In the genomic region with DNA sequence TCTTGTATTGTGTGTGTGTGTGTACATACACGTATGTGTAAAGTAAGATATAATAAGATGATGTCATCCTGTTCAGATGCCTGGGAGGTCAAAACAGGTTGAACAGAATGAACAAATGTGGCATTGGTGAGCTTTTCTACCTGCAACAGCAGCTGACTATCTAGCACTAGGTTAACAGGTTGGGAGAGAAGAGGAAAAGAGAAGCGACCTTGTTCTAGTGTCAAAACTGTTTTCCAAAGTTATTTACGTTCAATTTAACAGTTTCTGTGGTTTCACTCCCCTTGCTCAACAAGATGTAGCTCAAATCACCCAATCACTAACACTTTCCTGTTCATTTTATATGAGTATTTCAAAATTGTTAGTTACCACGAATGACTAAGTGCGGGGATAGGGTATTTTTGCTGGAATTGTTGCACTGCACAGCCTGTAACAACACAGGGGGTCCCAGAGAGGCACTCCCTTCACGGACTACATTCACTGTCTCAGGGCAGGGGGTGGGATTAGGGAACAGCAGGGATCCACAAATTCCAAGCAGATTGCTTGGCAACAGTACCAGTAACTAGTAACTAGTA, we compare ENCODE assay signal across 13 cellular contexts.
A peak's percentile ranks its signal among the peaks of the same experiment; 100 is the strongest.
DNase-seq lines count a peak whose midpoint lies in the region; ATAC-seq and TF ChIP-seq lines count a peak whose summit lies in the region.
"Had no signal": no experiment of that assay in that cellular context is flagged by ENCODE, and none has a peak within 500 bp of the region (broad histone marks: within the 10 kb centered on the region; RNA-seq: fewer than 3 reads in every experiment).

No MANE protein-coding gene starts in this region.

- no peaks in the 10 kb centered on the region for H3K9me3 ChIP-seq in HEK293 (ENCODE audit: control insufficient read depth, insufficient read depth, low read depth, low read length)
- no peaks in the 10 kb centered on the region for H3K9me3 ChIP-seq in SK-N-MC (ENCODE audit: low read depth, low read length)

- H3K9ac ChIP-seq in SK-N-MC (ENCODE audit: insufficient read length): peak overlapping the region; percentile 4

- no peak for ATAC-seq in HG03469 (IDR thresholded peaks at IDR 0.05; ENCODE audit: unreplicated experiment)
- ATAC-seq: stimulated activated naive CD8-positive, alpha-beta T cell treated with anti-CD3 and anti-CD28 coated beads, Interleukin-15, Interleukin-2, amounts not matched to agents 100 U/mL and 50 U/mL, for 24 hours had no signal

- no peaks in the 10 kb centered on the region for H3K9me3 Mint-ChIP-seq in activated CD4-positive, alpha-beta T cell treated with anti-CD3 and anti-CD28 coated beads, Interleukin-2, amount 10 ng/mL, durations not matched to agents 7 days and 5 days
- H3K9me3 Mint-ChIP-seq: activated B cell treated with CpG ODN at 0.5 μM for 24 hours; dendritic cell treated with granulocyte-macrophage colony-stimulating factor and Interleukin-4, amounts not matched to agents 40 ng/mL and 50 ng/mL, for 4 days had no signal

- H3K4me1 Mint-ChIP-seq in activated CD4-positive, alpha-beta T cell treated with anti-CD3 and anti-CD28 coated beads, Interleukin-2, amount 10 ng/mL, durations not matched to agents 7 days and 5 days: peaks cover 31% of the 10 kb centered on the region

- no peak for TF ChIP-seq CTCF in AG04449 (IDR thresholded peaks at IDR 0.05; ENCODE audit: insufficient read depth, low read length, missing control alignments)
- TF ChIP-seq CTCF in HEK293 (tag by site-specific recombination; IDR thresholded peaks at IDR 0.05): no peak

- peak; percentile 9 for DNase-seq in AG04449 (ENCODE audit: low read depth, low spot score)
- DNase-seq in SK-N-MC (ENCODE audit: low read depth, low spot score): peak; percentile 73
- DNase-seq in fibroblast of the conjunctiva (ENCODE audit: low read depth): peak; percentile 16
- no peak for DNase-seq in NCI-H2227 treated with DMSO at 0.1 percent for 48 hours (lab: John Stamatoyannopoulos, UW)
- DNase-seq in hippocampal formation (lab: John Stamatoyannopoulos, UW): no peak
- DNase-seq in activated CD4-positive, alpha-beta T cell treated with anti-CD3 and anti-CD28 coated beads, Interleukin-2, amount 10 ng/mL, durations not matched to agents 7 days and 5 days: no peak
- DNase-seq: activated B cell treated with CpG ODN at 0.5 μM for 24 hours; hypothalamus; NCI-H2171 treated with DMSO at 0.1 percent for 48 hours; stimulated activated naive CD8-positive, alpha-beta T cell treated with anti-CD3 and anti-CD28 coated beads, Interleukin-15, Interleukin-2, amounts not matched to agents 100 U/mL and 50 U/mL, for 24 hours had no signal

- H3K36me3 ChIP-seq in HEK293 (ENCODE audit: control insufficient read depth in 2 of 2, insufficient read depth in 1 of 2, low read length in 2 of 2): peaks cover 0 to 32% of the 10 kb centered on the region in 2 experiments; a peak in 2 of 3 replicates
- peaks cover 30% of the 10 kb centered on the region for H3K36me3 ChIP-seq in SK-N-MC (ENCODE audit: insufficient read depth, low read length)

- POLR2A ChIA-PET in AG04449 (lab: Yijun Ruan, JAX) (no interaction called here), HEK293 (lab: Yijun Ruan, JAX) (no interaction called here)
- POLR2A ChIA-PET in activated CD4-positive, alpha-beta T cell treated with anti-CD3 and anti-CD28 coated beads, Interleukin-2, amount 10 ng/mL, durations not matched to agents 7 days and 5 days (lab: Charles Lee): no interaction called here

- no peaks in the 10 kb centered on the region for H3K27me3 Mint-ChIP-seq in activated CD4-positive, alpha-beta T cell treated with anti-CD3 and anti-CD28 coated beads, Interleukin-2, amount 10 ng/mL, durations not matched to agents 7 days and 5 days
- H3K27me3 Mint-ChIP-seq: activated B cell treated with CpG ODN at 0.5 μM for 24 hours; dendritic cell treated with granulocyte-macrophage colony-stimulating factor and Interleukin-4, amounts not matched to agents 40 ng/mL and 50 ng/mL, for 4 days had no signal

- H3K27ac ChIP-seq in HEK293 (ENCODE audit: extremely low read depth, low read depth, low read length): no peak overlapping the region
- H3K27ac ChIP-seq in SK-N-MC: peak overlapping the region; percentile 90

- H3K4me3 Mint-ChIP-seq in activated CD4-positive, alpha-beta T cell treated with anti-CD3 and anti-CD28 coated beads, Interleukin-2, amount 10 ng/mL, durations not matched to agents 7 days and 5 days: no peak overlapping the region
- H3K4me3 Mint-ChIP-seq: activated B cell treated with CpG ODN at 0.5 μM for 24 hours; dendritic cell treated with granulocyte-macrophage colony-stimulating factor and Interleukin-4, amounts not matched to agents 40 ng/mL and 50 ng/mL, for 4 days had no signal

- H3K36me3 Mint-ChIP-seq in activated CD4-positive, alpha-beta T cell treated with anti-CD3 and anti-CD28 coated beads, Interleukin-2, amount 10 ng/mL, durations not matched to agents 7 days and 5 days (ENCODE audit: low read depth): peaks cover 45% of the 10 kb centered on the region

- H3K4me3 ChIP-seq in AG04449 (ENCODE audit: low read depth, low read length) (no peak overlapping the region), HEK293 (ENCODE audit: low read depth, low read length) (no peak overlapping the region), SK-N-MC (peak overlapping the region; percentile 60)

- H3K4me1 ChIP-seq in HEK293 (ENCODE audit: control insufficient read depth, insufficient read depth, low read length): peaks cover 6% of the 10 kb centered on the region; the same call in 1 of the 2 replicates

- CTCF ChIA-PET in AG04449 (lab: Yijun Ruan, JAX) (interaction anchor here (1.6 kb wide), 1 partner anchor 9 kb away, joined by 4 read pairs; no protein-coding TSS in a partner anchor), HEK293 (lab: Yijun Ruan, JAX) (interaction anchor here (0.6 to 0.8 kb wide), 2 partner anchors 96 to 720 kb away, joined by 3 to 4 read pairs; no protein-coding TSS in a partner anchor)
- CTCF ChIA-PET in activated CD4-positive, alpha-beta T cell treated with anti-CD3 and anti-CD28 coated beads, Interleukin-2, amount 10 ng/mL, durations not matched to agents 7 days and 5 days (lab: Charles Lee): no interaction called here

- no peak overlapping the region for H3K27ac Mint-ChIP-seq in activated CD4-positive, alpha-beta T cell treated with anti-CD3 and anti-CD28 coated beads, Interleukin-2, amount 10 ng/mL, durations not matched to agents 7 days and 5 days
- H3K27ac Mint-ChIP-seq: activated B cell treated with CpG ODN at 0.5 μM for 24 hours; dendritic cell treated with granulocyte-macrophage colony-stimulating factor and Interleukin-4, amounts not matched to agents 40 ng/mL and 50 ng/mL, for 4 days had no signal

TF ChIP-seq in HEK293, 187 proteins besides CTCF, POLR2A, EP300 and RAD21 (continues in another document):
- TF ChIP-seq SCRT1 (tag by site-specific recombination; IDR thresholded peaks at IDR 0.05; ENCODE audit: borderline replicate concordance): 0 out of 2 replicates have a peak, but pooled peaks have one; percentile 26
- TF ChIP-seq ZNF146 (tag by site-specific recombination; IDR thresholded peaks at IDR 0.05): no peak
- no peak for TF ChIP-seq RBAK (tag by site-specific recombination; IDR thresholded peaks at IDR 0.05)
- TF ChIP-seq HIC1 (tag by site-specific recombination; IDR thresholded peaks at IDR 0.05): no peak
- TF ChIP-seq ZNF416 (tag by site-specific recombination; IDR thresholded peaks at IDR 0.05): no peak
- TF ChIP-seq, protein P1, sequence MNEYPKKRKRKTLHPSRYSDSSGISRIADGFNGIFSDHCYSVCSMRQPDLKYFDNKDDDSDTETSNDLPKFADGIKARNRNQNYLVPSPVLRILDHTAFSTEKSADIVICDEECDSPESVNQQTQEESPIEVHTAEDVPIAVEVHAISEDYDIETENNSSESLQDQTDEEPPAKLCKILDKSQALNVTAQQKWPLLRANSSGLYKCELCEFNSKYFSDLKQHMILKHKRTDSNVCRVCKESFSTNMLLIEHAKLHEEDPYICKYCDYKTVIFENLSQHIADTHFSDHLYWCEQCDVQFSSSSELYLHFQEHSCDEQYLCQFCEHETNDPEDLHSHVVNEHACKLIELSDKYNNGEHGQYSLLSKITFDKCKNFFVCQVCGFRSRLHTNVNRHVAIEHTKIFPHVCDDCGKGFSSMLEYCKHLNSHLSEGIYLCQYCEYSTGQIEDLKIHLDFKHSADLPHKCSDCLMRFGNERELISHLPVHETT (tag by site-specific recombination; IDR thresholded peaks at IDR 0.05): no peak
- no peak for TF ChIP-seq ZNF311 (tag by site-specific recombination; IDR thresholded peaks at IDR 0.05; ENCODE audit: borderline replicate concordance)
- TF ChIP-seq ZNF184 (tag by site-specific recombination; IDR thresholded peaks at IDR 0.05): no peak
- TF ChIP-seq ZNF558 (tag by site-specific recombination; IDR thresholded peaks at IDR 0.05): no peak

Comparison
In these comparisons a context has a peak if more than half of its experiments do, and no peak if none do; other contexts are left out.
1. DNase-seq: peak in AG04449 (single experiment), SK-N-MC (single experiment) and fibroblast of the conjunctiva (single experiment); none in NCI-H2227 treated with DMSO at 0.1 percent for 48 hours (single experiment), hippocampal formation (0 of 2) and activated CD4-positive, alpha-beta T cell treated with anti-CD3 and anti-CD28 coated beads, Interleukin-2, amount 10 ng/mL, durations not matched to agents 7 days and 5 days (single experiment).